8 cellular contexts compared by ENCODE assay signal in genomic region chr6:159981171-159981571, GRCh38. TPM values are rescaled to one million over a fixed set of nuclear protein-coding genes. Genes with fewer than 3 reads are reported as not detected.
A peak's percentile ranks its signal among the peaks of the same experiment; 100 is the strongest.
DNase-seq lines count a peak whose midpoint lies in the region; ATAC-seq and TF ChIP-seq lines count a peak whose summit lies in the region.

No MANE protein-coding gene starts in this region.

- H3K4me3 ChIP-seq in left ventricle myocardium inferior = peak overlapping the region; percentile 39
- H3K4me3 ChIP-seq in mesodermal cell (ENCODE audit: extremely low read depth, insufficient read depth, low read length, poor library complexity, severe bottlenecking) = no peak overlapping the region

- H3K27ac ChIP-seq in left ventricle myocardium inferior (replicated peaks) = peak overlapping the region; percentile 89
- H3K27ac ChIP-seq in mesodermal cell (ENCODE audit: low read depth, low read length, severe bottlenecking) = peak overlapping the region; percentile 72

- peaks cover 99% of the 10 kb centered on the region for H3K4me1 ChIP-seq in left ventricle myocardium inferior
- H3K4me1 ChIP-seq in mesodermal cell (ENCODE audit: control insufficient read depth, insufficient read depth, low read length, poor library complexity, severe bottlenecking) = peaks cover 64% of the 10 kb centered on the region

- peaks cover 14% of the 10 kb centered on the region for H3K36me3 Mint-ChIP-seq in activated naive CD4-positive, alpha-beta T cell treated with anti-CD3 and anti-CD28 coated beads, Interleukin-2, amount 10 ng/mL, durations not matched to agents 7 days and 5 days
- no peaks in the 10 kb centered on the region for H3K36me3 Mint-ChIP-seq in type B pancreatic cell

- no peak for ATAC-seq in left ventricle myocardium superior
- no peak for ATAC-seq in left colon

- H3K4me3 Mint-ChIP-seq in activated naive CD4-positive, alpha-beta T cell treated with anti-CD3 and anti-CD28 coated beads, Interleukin-2, amount 10 ng/mL, durations not matched to agents 7 days and 5 days = peak overlapping the region; percentile 56
- H3K4me3 Mint-ChIP-seq in type B pancreatic cell = peak overlapping the region; percentile 29

- TF ChIP-seq CTCF in left ventricle myocardium inferior (IDR thresholded peaks at IDR 0.05; ENCODE audit: borderline replicate concordance) (no peak), type B pancreatic cell (conservative IDR thresholded peaks at IDR 0.05) (no peak), GM20000 (IDR thresholded peaks at IDR 0.05; ENCODE audit: extremely low read depth, missing control alignments) (no peak)

- CTCF ChIA-PET in activated naive CD4-positive, alpha-beta T cell treated with anti-CD3 and anti-CD28 coated beads, Interleukin-2, amount 10 ng/mL, durations not matched to agents 7 days and 5 days (lab: Charles Lee) = interaction anchor here (0.9 to 1.2 kb wide), 4 partner anchors 11 to 61 kb away, joined by 3 read pairs; no protein-coding TSS in a partner anchor

- H3K9me3 Mint-ChIP-seq in activated naive CD4-positive, alpha-beta T cell treated with anti-CD3 and anti-CD28 coated beads, Interleukin-2, amount 10 ng/mL, durations not matched to agents 7 days and 5 days = no peaks in the 10 kb centered on the region
- no peaks in the 10 kb centered on the region for H3K9me3 Mint-ChIP-seq in type B pancreatic cell

- H3K4me1 Mint-ChIP-seq in activated naive CD4-positive, alpha-beta T cell treated with anti-CD3 and anti-CD28 coated beads, Interleukin-2, amount 10 ng/mL, durations not matched to agents 7 days and 5 days = peaks cover 83% of the 10 kb centered on the region
- peaks cover 60% of the 10 kb centered on the region for H3K4me1 Mint-ChIP-seq in type B pancreatic cell (ENCODE audit: unreplicated experiment)

- H3K9me3 ChIP-seq in left ventricle myocardium inferior (replicated peaks) (no peaks in the 10 kb centered on the region), mesodermal cell (ENCODE audit: control insufficient read depth, low read length) (no peaks in the 10 kb centered on the region)

- H3K27me3 ChIP-seq in left ventricle myocardium inferior (ENCODE audit: low read depth) = no peaks in the 10 kb centered on the region

- 84 to 90% methylated on average over 5 to 6 of the region's 8 CpGs for WGBS in mesodermal cell (ENCODE audit: insufficient coverage in 2 of 2), 2 experiments

- H3K27me3 Mint-ChIP-seq in activated naive CD4-positive, alpha-beta T cell treated with anti-CD3 and anti-CD28 coated beads, Interleukin-2, amount 10 ng/mL, durations not matched to agents 7 days and 5 days = no peaks in the 10 kb centered on the region
- H3K27me3 Mint-ChIP-seq in type B pancreatic cell = no peaks in the 10 kb centered on the region

- intact Hi-C loops in left ventricle myocardium inferior (cut with micrococcal nuclease) = loop anchor here (10.0 kb wide), 1 partner anchor 54 kb away; no protein-coding TSS in a partner anchor
- intact Hi-C loops in left ventricle myocardium superior (cut with micrococcal nuclease) = no loop called here
- intact Hi-C loops in left colon (cut with DNase I, micrococcal nuclease) = no loop called here

- DNase-seq in left ventricle myocardium inferior (no peak), left ventricle myocardium superior (no peak), type B pancreatic cell (ENCODE audit: extremely low spot score, unreplicated experiment) (no peak), NCI-H1417 treated with DMSO at 0.1 percent for 48 hours (lab: John Stamatoyannopoulos, UW) (no peak), left colon (no peak), GM20000 (ENCODE audit: low spot score) (no peak)
- peak; percentile 34 for DNase-seq in activated naive CD4-positive, alpha-beta T cell treated with anti-CD3 and anti-CD28 coated beads, Interleukin-2, amount 10 ng/mL, durations not matched to agents 7 days and 5 days

- H3K36me3 ChIP-seq in left ventricle myocardium inferior (no peaks in the 10 kb centered on the region), mesodermal cell (ENCODE audit: control insufficient read depth, insufficient read depth, low read length) (no peaks in the 10 kb centered on the region)

- peak overlapping the region; percentile 92 for H3K27ac Mint-ChIP-seq in activated naive CD4-positive, alpha-beta T cell treated with anti-CD3 and anti-CD28 coated beads, Interleukin-2, amount 10 ng/mL, durations not matched to agents 7 days and 5 days
- H3K27ac Mint-ChIP-seq in type B pancreatic cell = peak overlapping the region; percentile 29

RNA-seq across cellular contexts. Expression of gene IGF2R, which starts 12.3 kb away (rescaled TPM):
- total RNA-seq in left ventricle myocardium inferior = 66.8 TPM
- 68.4 TPM for total RNA-seq in left ventricle myocardium superior
- polyA plus RNA-seq in mesodermal cell (2013, experiment 1 of 2) = 61.6 TPM
- 53.1 TPM for polyA plus RNA-seq in mesodermal cell (2013, experiment 2 of 2)
- total RNA-seq in type B pancreatic cell (ENCODE audit: low replicate concordance) = 79.8 and 95.5 TPM in 2 replicates
- total RNA-seq in left colon = 100 to 1,000 TPM in 1 of 2 donors, 10 to 100 TPM in 1; 97.3 to 100 TPM
